Comparison of ENCODE assay signal across 12 cellular contexts in the genomic region with DNA sequence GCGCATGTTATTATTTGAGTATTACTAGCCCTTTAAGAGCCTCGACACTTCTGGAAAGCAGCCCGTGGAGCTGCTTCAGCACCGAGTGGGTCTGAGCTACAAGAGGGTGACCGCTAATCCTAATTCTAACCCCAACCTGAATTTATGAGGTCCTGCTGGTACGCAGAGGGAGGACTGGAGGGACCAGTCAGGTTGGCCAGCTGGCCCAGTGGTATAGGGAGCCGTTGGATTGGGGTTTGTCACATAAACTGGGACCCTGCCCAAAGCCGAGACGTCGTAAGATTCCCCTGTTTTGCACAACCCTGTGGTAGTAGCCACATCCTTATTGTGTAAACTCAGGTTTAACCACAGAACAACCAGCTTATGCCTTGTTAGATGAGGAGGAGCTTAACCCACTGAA.
A peak's percentile ranks its signal among the peaks of the same experiment; 100 is the strongest.
DNase-seq lines count a peak whose midpoint lies in the region; ATAC-seq and TF ChIP-seq lines count a peak whose summit lies in the region.
"Had no signal": no experiment of that assay in that cellular context is flagged by ENCODE, and none has a peak within 500 bp of the region (broad histone marks: within the 10 kb centered on the region; RNA-seq: fewer than 3 reads in every experiment).

No MANE protein-coding gene starts in this region.

- DNase-seq in GM23248 = peak; percentile 71
- DNase-seq in T-cell = peak in 17 of 34 experiments; percentile 1 to 33 (median 8)
- DNase-seq in fibroblast of villous mesenchyme (ENCODE audit: low read depth) = peak; percentile 99
- DNase-seq: activated CD8-positive, alpha-beta memory T cell treated with anti-CD3 and anti-CD28 coated beads for 24 hours; dorsolateral prefrontal cortex; NCI-H748 treated with DMSO at 0.1 percent for 48 hours had no signal

- H3K9me2 ChIP-seq in GM23248 (ENCODE audit: insufficient read depth) = no peaks in the 10 kb centered on the region

- H3K4me3 ChIP-seq in ACC112 (ENCODE audit: low read depth, low read length) = no peak overlapping the region
- no peak overlapping the region for H3K4me3 ChIP-seq in GM23248
- peak overlapping the region; percentile 13 for H3K4me3 ChIP-seq in fibroblast of villous mesenchyme (ENCODE audit: low read depth, low read length)
- H3K4me3 ChIP-seq: lung had no signal

- H3K4me1 Mint-ChIP-seq in T-cell = peaks cover 8 to 15% (median 8%) of the 10 kb centered on the region in 3 donors

- no peaks in the 10 kb centered on the region for H3K79me2 ChIP-seq in ACC112 (ENCODE audit: control insufficient read depth, insufficient read depth, low read length, unreplicated experiment)
- no peaks in the 10 kb centered on the region for H3K79me2 ChIP-seq in GM23248 (ENCODE audit: insufficient read depth)

- H2AFZ ChIP-seq in ACC112 (ENCODE audit: low read length, unreplicated experiment) (peak overlapping the region; percentile 39), GM23248 (peak overlapping the region; percentile 15; the same call in 1 of the 2 replicates)

- TF ChIP-seq CTCF in fibroblast of villous mesenchyme (IDR thresholded peaks at IDR 0.05; ENCODE audit: insufficient read depth, low read depth, low read length) = no peak

- H3K27me3 Mint-ChIP-seq in T-cell = peaks cover 11 to 20% of the 10 kb centered on the region in 2 donors

- H3K4me3 Mint-ChIP-seq in T-cell = peak overlapping the region in 2 of 3 donors; percentile 40 to 49

- H3K27me3 ChIP-seq in ACC112 (ENCODE audit: insufficient read depth, low read length) (no peaks in the 10 kb centered on the region), GM23248 (replicated peaks; ENCODE audit: insufficient read depth) (no peaks in the 10 kb centered on the region)

- H3F3A ChIP-seq in GM23248 (ENCODE audit: insufficient read depth) = peaks cover 16% of the 10 kb centered on the region

- H3K36me3 Mint-ChIP-seq in T-cell = no peaks in the 10 kb centered on the region

- CTCF ChIA-PET in T-cell (lab: Charles Lee) = no interaction called here

- WGBS in GM23248 (ENCODE audit: low coverage in 1 of 2, low lambda C conversion rate in 2 of 2, missing lambda C conversion rate in 2 of 2), 2 experiments = 30 to 38% methylated on average over 10 of the region's 10 CpGs

- H3K4me1 ChIP-seq in ACC112 (ENCODE audit: control insufficient read depth, insufficient read depth, low read length, unreplicated experiment) (peaks cover 4% of the 10 kb centered on the region), GM23248 (ENCODE audit: insufficient read depth) (peaks cover 16% of the 10 kb centered on the region)

- H3K9me3 Mint-ChIP-seq in T-cell = peaks cover 0 to 5% (median 0%) of the 10 kb centered on the region in 3 donors

- H3K9ac ChIP-seq in GM23248 = no peak overlapping the region

- no peak overlapping the region for H3K27ac Mint-ChIP-seq in T-cell

- H3K27ac ChIP-seq in ACC112 (ENCODE audit: low read depth, low read length) = peak overlapping the region; percentile 39; the same call in 1 of the 2 replicates
- no peak overlapping the region for H3K27ac ChIP-seq in GM23248
- H3K27ac ChIP-seq: dorsolateral prefrontal cortex had no signal

- H3K36me3 ChIP-seq in ACC112 (ENCODE audit: insufficient read depth, low read length) (no peaks in the 10 kb centered on the region), GM23248 (ENCODE audit: low read depth) (no peaks in the 10 kb centered on the region)

- ATAC-seq in T-cell (replicated peaks in 1 of 4) (peak; percentile 29 to 83 (median 46)), HG03571 (IDR thresholded peaks at IDR 0.05; ENCODE audit: unreplicated experiment) (no peak), GM18502 (IDR thresholded peaks at IDR 0.05; ENCODE audit: poor library complexity, unreplicated experiment) (no peak), HG03280 (IDR thresholded peaks at IDR 0.05; ENCODE audit: unreplicated experiment) (no peak), HG02884 (IDR thresholded peaks at IDR 0.05; ENCODE audit: unreplicated experiment) (no peak)

- POLR2A ChIA-PET in T-cell (lab: Charles Lee) = no interaction called here

- no peaks in the 10 kb centered on the region for H4K20me1 ChIP-seq in GM23248 (ENCODE audit: insufficient read depth)

- peak overlapping the region; percentile 9 for H3K4me2 ChIP-seq in GM23248 (ENCODE audit: unreplicated experiment)

- H3K9me3 ChIP-seq in GM23248 (ENCODE audit: low read depth) = no peaks in the 10 kb centered on the region

- in situ Hi-C loops in GM23248 (cut with MboI) = no loop called here

Comparison
In these comparisons a context has a peak if more than half of its experiments do, and no peak if none do; other contexts are left out.
1. ATAC-seq: peak in T-cell (4 of 4); none in HG03571 (single experiment), GM18502 (single experiment), HG03280 (single experiment) and HG02884 (single experiment).